In the genomic region with DNA sequence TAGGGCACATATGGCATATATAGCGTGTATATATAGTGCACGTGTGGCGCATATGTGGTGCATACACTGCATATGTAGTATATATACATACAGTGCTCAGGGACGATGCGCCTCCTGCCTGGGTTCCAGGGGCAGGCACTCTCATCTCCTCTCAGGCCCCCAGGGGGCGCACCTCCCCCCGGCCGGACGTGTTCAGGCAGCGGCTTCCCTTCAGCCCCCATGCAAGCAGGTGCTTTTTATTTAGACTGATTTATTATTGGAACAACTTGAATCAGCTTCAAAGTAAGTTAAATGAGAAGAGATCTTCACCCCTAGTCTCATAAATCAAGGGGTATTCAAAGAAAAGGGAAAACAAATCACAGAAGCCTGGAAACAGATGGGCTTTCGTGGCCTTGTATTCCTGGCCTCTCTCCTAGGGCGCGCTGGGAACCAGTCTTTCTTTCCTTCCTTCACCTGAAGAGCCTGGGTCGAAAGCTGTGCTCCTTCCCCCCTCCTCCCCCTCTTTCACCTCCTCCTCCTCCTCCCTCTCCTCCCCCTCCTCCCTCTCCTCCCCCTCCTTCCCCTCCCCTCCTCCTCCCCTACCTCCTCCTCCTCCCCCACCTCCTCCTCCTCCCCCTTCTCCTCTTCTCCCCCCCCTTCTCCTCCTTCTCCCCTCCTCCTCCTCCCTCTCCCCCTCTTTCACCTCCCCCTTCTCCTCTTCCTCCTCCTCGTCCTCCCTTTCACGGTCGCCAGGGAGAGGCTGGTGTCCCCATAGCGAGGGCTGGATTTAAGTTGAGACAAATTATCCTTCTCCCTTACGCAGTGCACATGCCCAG, we compare ENCODE assay signal across 9 cellular contexts.
DNase-seq lines count a peak whose midpoint lies in the region; ATAC-seq, FAIRE-seq and TF ChIP-seq lines count a peak whose summit lies in the region.
"Had no signal": no experiment of that assay in that cellular context is flagged by ENCODE, and none has a peak within 500 bp of the region (broad histone marks: within the 10 kb centered on the region; RNA-seq: fewer than 3 reads in every experiment).

No MANE protein-coding gene starts in this region.

- FAIRE-seq in keratinocyte (lab: Jason Lieb, UNC), result no peak

- no peak overlapping the region for H3K4me2 ChIP-seq in keratinocyte (ENCODE audit: control insufficient read depth, extremely low read depth, insufficient read depth, low read depth, low read length)

- H3K79me2 ChIP-seq in keratinocyte (ENCODE audit: control insufficient read depth, insufficient read depth, low read length), result no peaks in the 10 kb centered on the region

- H3K4me1 ChIP-seq in keratinocyte (ENCODE audit: control insufficient read depth, extremely low read depth, insufficient read depth, low read length), result peaks cover 17% of the 10 kb centered on the region

- dilution Hi-C loops in keratinocyte (cut with MboI; ENCODE audit: extremely low pct_ligation_motif_present, low sequenced_read_pairs), result no loop called here

- peak; percentile 63 to 76 (median 64) for TF ChIP-seq CTCF in keratinocyte (optimal IDR thresholded peaks at IDR 0.05 in 1 of 3, IDR thresholded peaks at IDR 0.05 in 1 of 3, conservative IDR thresholded peaks at IDR 0.05 in 1 of 3; ENCODE audit: extremely low read depth in 1 of 3, insufficient read depth in 2 of 3, low read length in 3 of 3)

- H3K9me1 ChIP-seq in keratinocyte (ENCODE audit: control insufficient read depth, extremely low read depth, insufficient read depth, low read length), result no peaks in the 10 kb centered on the region

- no peaks in the 10 kb centered on the region for H3K9me3 ChIP-seq in keratinocyte (ENCODE audit: control insufficient read depth, low read depth, low read length)

- H4K20me1 ChIP-seq in keratinocyte (ENCODE audit: control insufficient read depth, extremely low read depth, insufficient read depth, low read length), result no peaks in the 10 kb centered on the region

- H3K27ac ChIP-seq in keratinocyte (ENCODE audit: control insufficient read depth, insufficient read depth, low read length), result no peak overlapping the region

- H3K27me3 ChIP-seq in keratinocyte (ENCODE audit: control insufficient read depth, extremely low read depth, insufficient read depth, low read length), result peaks cover 24% of the 10 kb centered on the region

- H3K9ac ChIP-seq in keratinocyte (ENCODE audit: control insufficient read depth, extremely low read depth, insufficient read depth, low read length), result no peak overlapping the region

- H3K36me3 ChIP-seq in keratinocyte (ENCODE audit: control insufficient read depth in 2 of 2, extremely low read depth in 1 of 2, insufficient read depth in 2 of 2, low read length in 2 of 2), result no peaks in the 10 kb centered on the region

- no peak overlapping the region for H3K27ac Mint-ChIP-seq in activated naive CD4-positive, alpha-beta T cell treated with anti-CD3 and anti-CD28 coated beads, Interleukin-2, amount 50 U/mL, for 72 hours
- H3K27ac Mint-ChIP-seq: activated naive CD4-positive, alpha-beta T cell treated with anti-CD3 and anti-CD28 coated beads, Interleukin-2, amount 50 U/mL, for 24 hours had no signal

- H3K36me3 Mint-ChIP-seq in activated naive CD4-positive, alpha-beta T cell treated with anti-CD3 and anti-CD28 coated beads, Interleukin-2, amount 50 U/mL, for 72 hours, result no peaks in the 10 kb centered on the region
- H3K36me3 Mint-ChIP-seq: activated naive CD4-positive, alpha-beta T cell treated with anti-CD3 and anti-CD28 coated beads, Interleukin-2, amount 50 U/mL, for 24 hours had no signal

- no peak overlapping the region for H2AFZ ChIP-seq in keratinocyte (ENCODE audit: control insufficient read depth, low read length)

- ATAC-seq in activated naive CD4-positive, alpha-beta T cell treated with anti-CD3 and anti-CD28 coated beads, Interleukin-2, amount 50 U/mL, for 72 hours, result peak; percentile 82 to 91
- ATAC-seq in GM19463 (IDR thresholded peaks at IDR 0.05; ENCODE audit: unreplicated experiment) (no peak), GM21526 (IDR thresholded peaks at IDR 0.05; ENCODE audit: low FRiP score, unreplicated experiment) (no peak)

- H3K9me3 Mint-ChIP-seq in activated naive CD4-positive, alpha-beta T cell treated with anti-CD3 and anti-CD28 coated beads, Interleukin-2, amount 50 U/mL, for 72 hours, result no peaks in the 10 kb centered on the region
- H3K9me3 Mint-ChIP-seq: activated naive CD4-positive, alpha-beta T cell treated with anti-CD3 and anti-CD28 coated beads, Interleukin-2, amount 50 U/mL, for 24 hours had no signal

- no peak overlapping the region for H3K4me3 ChIP-seq in keratinocyte (ENCODE audit: control insufficient read depth in 2 of 3, extremely low read depth in 1 of 3, insufficient read depth in 2 of 3, low read depth in 1 of 3, low read length in 3 of 3)

- DNase-seq in EL (peak; percentile 41), MV-4-11 (lab: John Stamatoyannopoulos, UW) (peak; percentile 7), SW480 (ENCODE audit: low spot score) (peak; percentile 23), keratinocyte (ENCODE audit: low read depth, low spot score) (no peak)
- peak in 1 of 2 donors; percentile 80 for DNase-seq in activated naive CD4-positive, alpha-beta T cell treated with anti-CD3 and anti-CD28 coated beads, Interleukin-2, amount 50 U/mL, for 72 hours (ENCODE audit: low spot score in 2 of 2)
- DNase-seq in stimulated activated CD8-positive, alpha-beta memory T cell treated with anti-CD3 and anti-CD28 coated beads, Interleukin-12 subunit alpha, Interleukin-12 subunit beta, amount 100 ng/mL, for 1 hour (ENCODE audit: low read depth), result peak; percentile 58

Comparison
In these comparisons a context has a peak if more than half of its experiments do, and no peak if none do; other contexts are left out.
1. ATAC-seq: peak in activated naive CD4-positive, alpha-beta T cell treated with anti-CD3 and anti-CD28 coated beads, Interleukin-2, amount 50 U/mL, for 72 hours (2 of 2); none in GM19463 (single experiment) and GM21526 (single experiment).